In the genomic region with DNA sequence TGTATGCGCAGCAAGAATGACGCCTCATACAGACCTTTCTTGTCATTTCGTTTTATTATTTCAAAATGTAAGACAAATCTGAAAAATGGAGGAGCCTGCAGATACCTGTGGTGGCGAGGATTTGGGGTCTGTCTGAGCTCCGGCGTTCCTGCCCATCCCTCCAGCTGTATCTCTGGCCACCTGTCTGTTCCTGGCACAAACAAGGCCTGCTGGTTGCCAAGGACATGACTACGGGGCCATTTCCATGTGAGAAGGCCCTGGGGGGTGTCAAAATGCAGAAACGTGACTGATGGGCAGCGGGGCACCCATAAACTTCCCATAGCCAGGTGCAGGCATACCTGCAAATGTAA, we compare ENCODE assay signal across 8 cellular contexts. TPM values are rescaled to one million over a fixed set of nuclear protein-coding genes. Genes with fewer than 3 reads are reported as not detected.
DNase-seq lines count a peak whose midpoint lies in the region; ATAC-seq and TF ChIP-seq lines count a peak whose summit lies in the region.

No MANE protein-coding gene starts in this region.

- WGBS in hepatocyte (ENCODE audit: low lambda C conversion rate, missing lambda C conversion rate) = 61% methylated on average over 9 of the region's 9 CpGs

- no peaks in the 10 kb centered on the region for H3K4me1 Mint-ChIP-seq in stimulated activated effector memory CD8-positive, alpha-beta T cell treated with anti-CD3 and anti-CD28 coated beads, Interleukin-12 subunit alpha, Interleukin-12 subunit beta, amount 100 ng/mL, for 72 hours

- H3K4me2 ChIP-seq in hepatocyte = peak overlapping the region; percentile 75

- no peaks in the 10 kb centered on the region for H3K27me3 ChIP-seq in hepatocyte

- peaks cover 5% of the 10 kb centered on the region for H3K36me3 Mint-ChIP-seq in stimulated activated effector memory CD8-positive, alpha-beta T cell treated with anti-CD3 and anti-CD28 coated beads, Interleukin-12 subunit alpha, Interleukin-12 subunit beta, amount 100 ng/mL, for 72 hours

- TF ChIP-seq CTCF in VCaP (conservative IDR thresholded peaks at IDR 0.05) = no peak
- TF ChIP-seq CTCF in hepatocyte (IDR thresholded peaks at IDR 0.05; ENCODE audit: poor library complexity) = no peak

- peak overlapping the region; percentile 52 for H2AFZ ChIP-seq in hepatocyte

- H3K9me3 ChIP-seq in hepatocyte (ENCODE audit: low read depth) = no peaks in the 10 kb centered on the region

- no peak for ATAC-seq in stimulated activated effector memory CD8-positive, alpha-beta T cell treated with anti-CD3 and anti-CD28 coated beads, Interleukin-12 subunit alpha, Interleukin-12 subunit beta, amount 100 ng/mL, for 72 hours
- ATAC-seq in HG03196 (IDR thresholded peaks at IDR 0.05; ENCODE audit: unreplicated experiment) (no peak), HG02970 (IDR thresholded peaks at IDR 0.05; ENCODE audit: low FRiP score, unreplicated experiment) (no peak)

- H3K27ac ChIP-seq in VCaP (peak overlapping the region; percentile 56), hepatocyte (no peak overlapping the region)

- no peaks in the 10 kb centered on the region for H3K9me2 ChIP-seq in hepatocyte (replicated peaks; ENCODE audit: insufficient read depth)

- H3K4me3 Mint-ChIP-seq in stimulated activated effector memory CD8-positive, alpha-beta T cell treated with anti-CD3 and anti-CD28 coated beads, Interleukin-12 subunit alpha, Interleukin-12 subunit beta, amount 100 ng/mL, for 72 hours = peak overlapping the region; percentile 70

- H3K27ac Mint-ChIP-seq in stimulated activated effector memory CD8-positive, alpha-beta T cell treated with anti-CD3 and anti-CD28 coated beads, Interleukin-12 subunit alpha, Interleukin-12 subunit beta, amount 100 ng/mL, for 72 hours = no peak overlapping the region

- H3K9me3 Mint-ChIP-seq in stimulated activated effector memory CD8-positive, alpha-beta T cell treated with anti-CD3 and anti-CD28 coated beads, Interleukin-12 subunit alpha, Interleukin-12 subunit beta, amount 100 ng/mL, for 72 hours = no peaks in the 10 kb centered on the region

- no peaks in the 10 kb centered on the region for H4K20me1 ChIP-seq in hepatocyte (ENCODE audit: insufficient read depth, poor library complexity, severe bottlenecking)

- peak overlapping the region; percentile 23 for H3K4me3 ChIP-seq in hepatocyte

- peak; percentile 66 for DNase-seq in NCI-H1092 treated with DMSO at 0.1 percent for 48 hours (lab: John Stamatoyannopoulos, UW)
- no peak for DNase-seq in NCI-H1092 (lab: John Stamatoyannopoulos, UW)
- DNase-seq in hepatocyte (ENCODE audit: low spot score) = no peak
- no peak for DNase-seq in stimulated activated effector memory CD8-positive, alpha-beta T cell treated with anti-CD3 and anti-CD28 coated beads, Interleukin-12 subunit alpha, Interleukin-12 subunit beta, amount 100 ng/mL, for 72 hours (ENCODE audit: low spot score in 2 of 2)
- DNase-seq in cerebellar cortex (ENCODE audit: low spot score) = no peak

- no peaks in the 10 kb centered on the region for H3K36me3 ChIP-seq in hepatocyte (replicated peaks; ENCODE audit: insufficient read depth, low read depth)

- no peaks in the 10 kb centered on the region for H3K4me1 ChIP-seq in hepatocyte (ENCODE audit: insufficient read depth)

- H3K79me2 ChIP-seq in hepatocyte = no peaks in the 10 kb centered on the region

RNA-seq across cellular contexts. Expression of a gene that starts 0.6 kb away (rescaled TPM):
- total RNA-seq in hepatocyte = 12.3 and 12.4 TPM in 2 replicates
- polyA plus RNA-seq in hepatocyte = 17.2 and 23.2 TPM in 2 replicates
